1 cellular context compared by ENCODE assay signal in genomic region chr7:103988468-103989199, GRCh38.
TF ChIP-seq lines count a peak whose summit lies in the region.

No MANE protein-coding gene starts in this region.

TF ChIP-seq in A549, 52 proteins besides CTCF, POLR2A, EP300 and RAD21 (continued from another document):
- TF ChIP-seq ELK1 (IDR thresholded peaks at IDR 0.05; ENCODE audit: low read depth, low read length) (no peak), SMC3 (IDR thresholded peaks at IDR 0.05) (no peak), TFCP2L1 (CRISPR knock-in tag; IDR thresholded peaks at IDR 0.05) (no peak)
